Comparison of ENCODE assay signal across 17 cellular contexts in genomic region chr3:129462365-129462968, GRCh38. TPM values are rescaled to one million over a fixed set of nuclear protein-coding genes. Genes with fewer than 3 reads are reported as not detected.
A peak's percentile ranks its signal among the peaks of the same experiment; 100 is the strongest.
DNase-seq lines count a peak whose midpoint lies in the region; ATAC-seq, FAIRE-seq and TF ChIP-seq lines count a peak whose summit lies in the region.
"Had no signal": no experiment of that assay in that cellular context is flagged by ENCODE, and none has a peak within 500 bp of the region (broad histone marks: within the 10 kb centered on the region; RNA-seq: fewer than 3 reads in every experiment).

No MANE protein-coding gene starts in this region.

- no TSS peak for BruUV-seq in PC-3 (replicated peaks; lab: Mats Ljungman, UMichigan)
- no TSS peak for BruUV-seq in HepG2 (replicated peaks; lab: Mats Ljungman, UMichigan)

- intact Hi-C loops in PC-3 (cut with micrococcal nuclease), result no loop called here
- intact Hi-C loops in heart left ventricle (cut with DNase I), result loop anchor here in 1 of 10 donors (2.0 kb wide), 1 partner anchor 42 kb away; no protein-coding TSS in a partner anchor
- intact Hi-C loops in HepG2 (cut with micrococcal nuclease; ENCODE audit: unreplicated experiment), result no loop called here
- intact Hi-C loops in activated CD4-positive, alpha-beta T cell treated with anti-CD3 and anti-CD28 coated beads, Interleukin-2, amount 10 ng/mL, durations not matched to agents 24 days and 14 days (cut with micrococcal nuclease), result no loop called here

- H3K27ac ChIP-seq in ACC112 (ENCODE audit: low read depth, low read length), result peak overlapping the region; percentile 97
- peak overlapping the region; percentile 90 for H3K27ac ChIP-seq in PC-3 (ENCODE audit: low read length)
- peak overlapping the region in 11 of 12 donors; percentile 53 to 94 (median 74) for H3K27ac ChIP-seq in heart left ventricle
- no peak overlapping the region for H3K27ac ChIP-seq in HepG2 (ENCODE audit: extremely low read length, insufficient read depth, low read length)

- H3K9ac ChIP-seq in PC-3 (ENCODE audit: low read length) (no peak overlapping the region), HepG2 (ENCODE audit: insufficient read depth, low read depth, low read length) (no peak overlapping the region)

- no peaks in the 10 kb centered on the region for H4K20me1 ChIP-seq in PC-3 (ENCODE audit: low read length)
- H4K20me1 ChIP-seq in HepG2 (ENCODE audit: insufficient read depth, low read length), result no peaks in the 10 kb centered on the region

- no peaks in the 10 kb centered on the region for H3F3A ChIP-seq in PC-3 (ENCODE audit: low read length, unreplicated experiment)

- no peaks in the 10 kb centered on the region for H3K36me3 ChIP-seq in ACC112 (ENCODE audit: insufficient read depth, low read length)
- no peaks in the 10 kb centered on the region for H3K36me3 ChIP-seq in PC-3 (ENCODE audit: low read depth, low read length)
- H3K36me3 ChIP-seq in heart left ventricle, result peaks cover 0 to 58% (median 30%) of the 10 kb centered on the region in 9 donors
- peaks cover 0 to 2% of the 10 kb centered on the region in 2 experiments; a peak in 1 of 5 replicates for H3K36me3 ChIP-seq in HepG2 (replicated peaks in 1 of 2; ENCODE audit: control insufficient read depth in 1 of 2, insufficient read depth in 2 of 2, low read length in 2 of 2)

- TF ChIP-seq RAD21 in HepG2 (CRISPR knock-in tag; IDR thresholded peaks at IDR 0.05), result no peak

- CTCF ChIA-PET in PC-3 (lab: Charles Lee) (no interaction called here), HepG2 (lab: Yijun Ruan, JAX; ENCODE audit: low intra/inter-chr PET ratio, low total read pairs) (no interaction called here)
- CTCF ChIA-PET in activated CD8-positive, alpha-beta memory T cell treated with anti-CD3 and anti-CD28 coated beads, Interleukin-2, amount 10 ng/mL, durations not matched to agents 7 days and 5 days (lab: Charles Lee), result no interaction called here

- no peak overlapping the region for H3K4me2 ChIP-seq in PC-3 (ENCODE audit: low read length)
- no peak overlapping the region for H3K4me2 ChIP-seq in HepG2 (ENCODE audit: low read depth, low read length)

- no peak overlapping the region for H3K27ac Mint-ChIP-seq in activated CD4-positive, alpha-beta T cell treated with anti-CD3 and anti-CD28 coated beads, Interleukin-2, amount 10 ng/mL, durations not matched to agents 24 days and 14 days
- H3K27ac Mint-ChIP-seq in activated CD8-positive, alpha-beta memory T cell treated with anti-CD3 and anti-CD28 coated beads, Interleukin-2, amount 10 ng/mL, durations not matched to agents 7 days and 5 days, result no peak overlapping the region

- peaks cover 16% of the 10 kb centered on the region for H3K4me1 ChIP-seq in ACC112 (ENCODE audit: control insufficient read depth, insufficient read depth, low read length, unreplicated experiment)
- H3K4me1 ChIP-seq in PC-3 (ENCODE audit: insufficient read depth, low read length), result peaks cover 19% of the 10 kb centered on the region
- H3K4me1 ChIP-seq in heart left ventricle, result peaks cover 0 to 18% (median 5%) of the 10 kb centered on the region in 12 donors
- peaks cover 23% of the 10 kb centered on the region for H3K4me1 ChIP-seq in HepG2 (ENCODE audit: insufficient read depth, low read length)

- ATAC-seq in PC-3, result no peak
- ATAC-seq in heart left ventricle, result peak; percentile 74 to 84 (median 83)
- ATAC-seq in HepG2, result 0 out of 3 replicates have a peak, but pooled peaks have one; percentile 24
- ATAC-seq in activated CD8-positive, alpha-beta memory T cell treated with anti-CD3 and anti-CD28 coated beads, Interleukin-2, amount 10 ng/mL, durations not matched to agents 7 days and 5 days, result no peak

- H2AFZ ChIP-seq in ACC112 (ENCODE audit: low read length, unreplicated experiment), result no peak overlapping the region
- H2AFZ ChIP-seq in PC-3 (ENCODE audit: low read length), result no peak overlapping the region
- no peak overlapping the region for H2AFZ ChIP-seq in HepG2 (ENCODE audit: low read length)

- DNase-seq in PC-3 (no peak), heart left ventricle (peak in 1 of 5 donors; percentile 72), HepG2 (ENCODE audit: low spot score) (no peak), germinal center (ENCODE audit: low spot score) (no peak), SIG-M5 treated with dmso at 0.1 percent for 504 hours (lab: John Stamatoyannopoulos, UW; ENCODE audit: unreplicated experiment) (no peak)
- no peak for DNase-seq in activated CD4-positive, alpha-beta T cell treated with anti-CD3 and anti-CD28 coated beads, Interleukin-2, amount 10 ng/mL, durations not matched to agents 24 days and 14 days
- DNase-seq in activated CD8-positive, alpha-beta memory T cell treated with anti-CD3 and anti-CD28 coated beads, Interleukin-2, amount 10 ng/mL, durations not matched to agents 7 days and 5 days, result no peak
- DNase-seq: KG1, NCI-H1436 treated with DMSO at 0.1 percent for 48 hours, NCI-H2081, NCI-H510A, SHP77 treated with DMSO at 0.1 percent for 48 hours had no signal

- H3K27me3 ChIP-seq in ACC112 (ENCODE audit: insufficient read depth, low read length), result no peaks in the 10 kb centered on the region
- no peaks in the 10 kb centered on the region for H3K27me3 ChIP-seq in PC-3 (ENCODE audit: low read length)
- no peaks in the 10 kb centered on the region for H3K27me3 ChIP-seq in heart left ventricle
- H3K27me3 ChIP-seq in HepG2 (ENCODE audit: control insufficient read depth in 1 of 2, insufficient read depth in 2 of 2, low read length in 2 of 2), result no peaks in the 10 kb centered on the region

- POLR2A ChIA-PET in PC-3 (lab: Charles Lee; ENCODE audit: unreplicated experiment), result no interaction called here
- POLR2A ChIA-PET in HepG2 (lab: Yijun Ruan, JAX), result no interaction called here

- H3K4me3 Mint-ChIP-seq in activated CD4-positive, alpha-beta T cell treated with anti-CD3 and anti-CD28 coated beads, Interleukin-2, amount 10 ng/mL, durations not matched to agents 24 days and 14 days, result no peak overlapping the region
- no peak overlapping the region for H3K4me3 Mint-ChIP-seq in activated CD8-positive, alpha-beta memory T cell treated with anti-CD3 and anti-CD28 coated beads, Interleukin-2, amount 10 ng/mL, durations not matched to agents 7 days and 5 days

- whole genome bisulfite sequencing in heart left ventricle, 4 donors, result 51 to 62% (median 56%) methylated on average over 3 of the region's 3 CpGs
- WGBS in HepG2 (ENCODE audit: low lambda C conversion rate), result 69% methylated on average over 3 of the region's 3 CpGs

- TF ChIP-seq CTCF in PC-3 (conservative IDR thresholded peaks at IDR 0.05; ENCODE audit: low read depth, low read length) (no peak), heart left ventricle (IDR thresholded peaks at IDR 0.05) (no peak), HepG2 (CRISPR knock-in tag; IDR thresholded peaks at IDR 0.05) (no peak)

- no peaks in the 10 kb centered on the region for H3K9me2 ChIP-seq in PC-3 (replicated peaks; ENCODE audit: low read length)

- TF ChIP-seq EP300 in HepG2 (IDR thresholded peaks at IDR 0.05; ENCODE audit: low read depth in 2 of 2, low read length in 2 of 2), result no peak
- TF ChIP-seq EP300 in HepG2 (CRISPR knock-in tag; IDR thresholded peaks at IDR 0.05; ENCODE audit: borderline replicate concordance), result no peak

- H3K4me3 ChIP-seq in ACC112 (ENCODE audit: low read depth, low read length) (no peak overlapping the region), PC-3 (ENCODE audit: low read length) (no peak overlapping the region), heart left ventricle (no peak overlapping the region), HepG2 (replicated peaks in 1 of 3; ENCODE audit: insufficient read depth in 1 of 3, low read depth in 2 of 3, low read length in 3 of 3) (no peak overlapping the region)

- in situ Hi-C loops in HepG2 (cut with HindIII; ENCODE audit: extremely low pct_ligation_motif_present, low pct_unique_long_range_greater_than_20kb), result no loop called here

- H3K4me1 Mint-ChIP-seq in activated CD4-positive, alpha-beta T cell treated with anti-CD3 and anti-CD28 coated beads, Interleukin-2, amount 10 ng/mL, durations not matched to agents 24 days and 14 days, result peaks cover 4% of the 10 kb centered on the region
- H3K4me1 Mint-ChIP-seq in activated CD8-positive, alpha-beta memory T cell treated with anti-CD3 and anti-CD28 coated beads, Interleukin-2, amount 10 ng/mL, durations not matched to agents 7 days and 5 days, result peaks cover 13% of the 10 kb centered on the region

- no peaks in the 10 kb centered on the region for H3K9me3 ChIP-seq in PC-3 (ENCODE audit: low read length)
- no peaks in the 10 kb centered on the region for H3K9me3 ChIP-seq in heart left ventricle
- no peaks in the 10 kb centered on the region for H3K9me3 ChIP-seq in HepG2 (ENCODE audit: low read length)

- H3K79me2 ChIP-seq in ACC112 (ENCODE audit: control insufficient read depth, insufficient read depth, low read length, unreplicated experiment) (no peaks in the 10 kb centered on the region), PC-3 (ENCODE audit: low read length) (no peaks in the 10 kb centered on the region), HepG2 (ENCODE audit: insufficient read depth, low read length) (no peaks in the 10 kb centered on the region)

- FAIRE-seq in HepG2 (lab: Jason Lieb, UNC), result no peak
- FAIRE-seq: A204.1, GM12892, RCC 7860 had no signal

- no peaks in the 10 kb centered on the region for H3K27me3 Mint-ChIP-seq in activated CD4-positive, alpha-beta T cell treated with anti-CD3 and anti-CD28 coated beads, Interleukin-2, amount 10 ng/mL, durations not matched to agents 24 days and 14 days
- no peaks in the 10 kb centered on the region for H3K27me3 Mint-ChIP-seq in activated CD8-positive, alpha-beta memory T cell treated with anti-CD3 and anti-CD28 coated beads, Interleukin-2, amount 10 ng/mL, durations not matched to agents 7 days and 5 days

- peaks cover 12% of the 10 kb centered on the region for H3K36me3 Mint-ChIP-seq in activated CD4-positive, alpha-beta T cell treated with anti-CD3 and anti-CD28 coated beads, Interleukin-2, amount 10 ng/mL, durations not matched to agents 24 days and 14 days (ENCODE audit: low read depth)
- H3K36me3 Mint-ChIP-seq in activated CD8-positive, alpha-beta memory T cell treated with anti-CD3 and anti-CD28 coated beads, Interleukin-2, amount 10 ng/mL, durations not matched to agents 7 days and 5 days, result peaks cover 5% of the 10 kb centered on the region

- TF ChIP-seq POLR2A in heart left ventricle (IDR thresholded peaks at IDR 0.05) (no peak), HepG2 (IDR thresholded peaks at IDR 0.05; ENCODE audit: insufficient read depth in 1 of 2, low read depth in 2 of 2, low read length in 2 of 2) (no peak)

- no peaks in the 10 kb centered on the region for H3K9me3 Mint-ChIP-seq in activated CD4-positive, alpha-beta T cell treated with anti-CD3 and anti-CD28 coated beads, Interleukin-2, amount 10 ng/mL, durations not matched to agents 24 days and 14 days
- H3K9me3 Mint-ChIP-seq in activated CD8-positive, alpha-beta memory T cell treated with anti-CD3 and anti-CD28 coated beads, Interleukin-2, amount 10 ng/mL, durations not matched to agents 7 days and 5 days (ENCODE audit: low read depth), result no peaks in the 10 kb centered on the region

RNA-seq across cellular contexts. Expression of gene IFT122, which starts 22.4 kb away (rescaled TPM):
- 10.2 and 13.8 TPM in 2 replicates for total RNA-seq in PC-3 (2014; rRNA removed)
- total RNA-seq in heart left ventricle, result 10 to 100 TPM; 13.1 to 34.2 (median 16.6) TPM
- polyA plus RNA-seq in heart left ventricle, result 10 to 100 TPM in 1 of 2 donors, 1 to 10 TPM in 1; 7.2 to 25.2 TPM
- total RNA-seq in HepG2 (2016; rRNA removed; fragmentation: Illumina TruSeq; extraction: Trizol), result 10.3 and 10.8 TPM in 2 replicates
- 1.7 and 3.1 TPM in 2 replicates for total RNA-seq in HepG2 (2016; cell fraction: cytosol; rRNA removed; fragmentation: Illumina TruSeq; extraction: Trizol; ENCODE audit: low read depth)
- 9.7 and 10.0 TPM in 2 replicates for total RNA-seq in HepG2 (2016; cell fraction: insoluble cytoplasmic fraction; rRNA removed; fragmentation: Illumina TruSeq; extraction: Trizol)
- total RNA-seq in HepG2 (2016; cell fraction: membrane; rRNA removed; fragmentation: Illumina TruSeq; extraction: Trizol), result 3.2 and 3.8 TPM in 2 replicates
- 13.1 and 17.6 TPM in 2 replicates for total RNA-seq in HepG2 (2016; cell fraction: nucleus; rRNA removed; fragmentation: Illumina TruSeq; extraction: Trizol)
- polyA plus RNA-seq in HepG2 (2011; rRNA removed), result 9.1 and 10.1 TPM in 2 replicates
- polyA plus RNA-seq in HepG2 (2011; cell fraction: cytosol; rRNA removed), result 6.0 and 7.1 TPM in 2 replicates
- 39.5 and 68.7 TPM in 2 replicates for polyA plus RNA-seq in HepG2 (2011; cell fraction: nucleus; rRNA removed)
- polyA plus RNA-seq in HepG2 (2012), result 8.5 and 8.9 TPM in 2 replicates
- 1.0 and 2.0 TPM in 2 replicates for polyA plus RNA-seq in HepG2 (2016; cell fraction: cytosol; fragmentation: Illumina TruSeq; extraction: Trizol; ENCODE audit: low read depth)
- 6.8 and 7.9 TPM in 2 replicates for polyA plus RNA-seq in HepG2 (2016; cell fraction: insoluble cytoplasmic fraction; fragmentation: Illumina TruSeq; extraction: Trizol; ENCODE audit: low read depth)
- 1.5 and 2.2 TPM in 2 replicates for polyA plus RNA-seq in HepG2 (2016; cell fraction: membrane; fragmentation: Illumina TruSeq; extraction: Trizol; ENCODE audit: low read depth)
- polyA plus RNA-seq in HepG2 (2016; cell fraction: nucleus; fragmentation: Illumina TruSeq; extraction: Trizol; ENCODE audit: insufficient read depth, low read depth), result 31.1 and 32.0 TPM in 2 replicates
- polyA minus RNA-seq in HepG2 (2011; rRNA and poly(A)+ RNA removed; ENCODE audit: low replicate concordance), result 44.2 and 53.6 TPM in 2 replicates
- polyA minus RNA-seq in HepG2 (2011; cell fraction: cytosol; rRNA and poly(A)+ RNA removed), result 4.7 and 7.2 TPM in 2 replicates
- 22.0 and 30.6 TPM in 2 replicates for polyA minus RNA-seq in HepG2 (2011; cell fraction: nucleus; rRNA and poly(A)+ RNA removed)
- total RNA-seq in activated CD4-positive, alpha-beta T cell treated with anti-CD3 and anti-CD28 coated beads, Interleukin-2, amount 10 ng/mL, durations not matched to agents 24 days and 14 days, result 12.3 and 13.7 TPM in 2 replicates
- total RNA-seq in activated CD8-positive, alpha-beta memory T cell treated with anti-CD3 and anti-CD28 coated beads, Interleukin-2, amount 10 ng/mL, durations not matched to agents 7 days and 5 days, result 10 to 100 TPM; 15.6 to 34.0 TPM

RNA-seq across cellular contexts. Expression of gene MBD4, which starts 22.7 kb away (rescaled TPM):
- total RNA-seq in PC-3 (2014; rRNA removed), result 11.4 and 21.1 TPM in 2 replicates
- total RNA-seq in heart left ventricle, result 10 to 100 TPM; 13.0 to 26.7 (median 20.6) TPM
- 10 to 100 TPM; 10.8 to 42.3 TPM for polyA plus RNA-seq in heart left ventricle
- 25.3 and 26.9 TPM in 2 replicates for total RNA-seq in HepG2 (2016; rRNA removed; fragmentation: Illumina TruSeq; extraction: Trizol)
- 5.2 and 7.0 TPM in 2 replicates for total RNA-seq in HepG2 (2016; cell fraction: cytosol; rRNA removed; fragmentation: Illumina TruSeq; extraction: Trizol; ENCODE audit: low read depth)
- 25.0 and 27.0 TPM in 2 replicates for total RNA-seq in HepG2 (2016; cell fraction: insoluble cytoplasmic fraction; rRNA removed; fragmentation: Illumina TruSeq; extraction: Trizol)
- total RNA-seq in HepG2 (2016; cell fraction: membrane; rRNA removed; fragmentation: Illumina TruSeq; extraction: Trizol), result 11.5 and 12.6 TPM in 2 replicates
- total RNA-seq in HepG2 (2016; cell fraction: nucleus; rRNA removed; fragmentation: Illumina TruSeq; extraction: Trizol), result 30.2 and 35.1 TPM in 2 replicates
- polyA plus RNA-seq in HepG2 (2011; rRNA removed), result 13.7 and 14.9 TPM in 2 replicates
- polyA plus RNA-seq in HepG2 (2011; cell fraction: cytosol; rRNA removed), result 4.8 and 4.9 TPM in 2 replicates
- 22.5 and 26.7 TPM in 2 replicates for polyA plus RNA-seq in HepG2 (2011; cell fraction: nucleus; rRNA removed)
- 10.8 and 12.2 TPM in 2 replicates for polyA plus RNA-seq in HepG2 (2012)
- 1.9 and 2.1 TPM in 2 replicates for polyA plus RNA-seq in HepG2 (2016; cell fraction: cytosol; fragmentation: Illumina TruSeq; extraction: Trizol; ENCODE audit: low read depth)
- 21.7 and 24.1 TPM in 2 replicates for polyA plus RNA-seq in HepG2 (2016; cell fraction: insoluble cytoplasmic fraction; fragmentation: Illumina TruSeq; extraction: Trizol; ENCODE audit: low read depth)
- polyA plus RNA-seq in HepG2 (2016; cell fraction: membrane; fragmentation: Illumina TruSeq; extraction: Trizol; ENCODE audit: low read depth), result 4.6 and 5.5 TPM in 2 replicates
- 43.7 and 51.7 TPM in 2 replicates for polyA plus RNA-seq in HepG2 (2016; cell fraction: nucleus; fragmentation: Illumina TruSeq; extraction: Trizol; ENCODE audit: insufficient read depth, low read depth)
- polyA minus RNA-seq in HepG2 (2011; rRNA and poly(A)+ RNA removed; ENCODE audit: low replicate concordance), result 6.9 and 16.7 TPM in 2 replicates
- 4.8 and 6.9 TPM in 2 replicates for polyA minus RNA-seq in HepG2 (2011; cell fraction: cytosol; rRNA and poly(A)+ RNA removed)
- 32.4 and 39.8 TPM in 2 replicates for polyA minus RNA-seq in HepG2 (2011; cell fraction: nucleus; rRNA and poly(A)+ RNA removed)
- 40.8 and 50.7 TPM in 2 replicates for total RNA-seq in activated CD4-positive, alpha-beta T cell treated with anti-CD3 and anti-CD28 coated beads, Interleukin-2, amount 10 ng/mL, durations not matched to agents 24 days and 14 days
- total RNA-seq in activated CD8-positive, alpha-beta memory T cell treated with anti-CD3 and anti-CD28 coated beads, Interleukin-2, amount 10 ng/mL, durations not matched to agents 7 days and 5 days, result 10 to 100 TPM; 51.9 to 52.0 TPM

RNA-seq across cellular contexts. Expression of gene EFCAB12, which starts 34.0 kb away (rescaled TPM):
- total RNA-seq in PC-3 (2014; rRNA removed) (0.04 and 0.12 TPM in 2 replicates), heart left ventricle (under 1 TPM in 4 of 9 donors, not detected in 5; 0.09 to 0.20 (median 0.14) TPM), HepG2 (2016; rRNA removed; fragmentation: Illumina TruSeq; extraction: Trizol) (0.11 and 0.31 TPM in 2 replicates)
- polyA plus RNA-seq in heart left ventricle (under 1 TPM; 0.07 to 0.11 TPM), HepG2 (2011; rRNA removed) (2.4 and 2.9 TPM in 2 replicates)
- total RNA-seq in HepG2 (2016; cell fraction: cytosol; rRNA removed; fragmentation: Illumina TruSeq; extraction: Trizol; ENCODE audit: low read depth), result 0.18 TPM in 1 of 2 replicates, not detected in the other
- total RNA-seq in HepG2 (2016; cell fraction: insoluble cytoplasmic fraction; rRNA removed; fragmentation: Illumina TruSeq; extraction: Trizol), result 0.07 and 0.26 TPM in 2 replicates
- 0.14 and 0.15 TPM in 2 replicates for total RNA-seq in HepG2 (2016; cell fraction: membrane; rRNA removed; fragmentation: Illumina TruSeq; extraction: Trizol)
- total RNA-seq in HepG2 (2016; cell fraction: nucleus; rRNA removed; fragmentation: Illumina TruSeq; extraction: Trizol), result 0.34 and 0.50 TPM in 2 replicates
- 1.3 and 1.4 TPM in 2 replicates for polyA plus RNA-seq in HepG2 (2011; cell fraction: cytosol; rRNA removed)
- polyA plus RNA-seq in HepG2 (2011; cell fraction: nucleus; rRNA removed), result 9.6 and 10.2 TPM in 2 replicates
- 2.4 and 3.5 TPM in 2 replicates for polyA plus RNA-seq in HepG2 (2012)
- polyA plus RNA-seq in HepG2 (2016; cell fraction: cytosol; fragmentation: Illumina TruSeq; extraction: Trizol; ENCODE audit: low read depth), result 0.06 and 0.17 TPM in 2 replicates
- 0.33 and 0.35 TPM in 2 replicates for polyA plus RNA-seq in HepG2 (2016; cell fraction: insoluble cytoplasmic fraction; fragmentation: Illumina TruSeq; extraction: Trizol; ENCODE audit: low read depth)
- 0.15 and 0.24 TPM in 2 replicates for polyA plus RNA-seq in HepG2 (2016; cell fraction: membrane; fragmentation: Illumina TruSeq; extraction: Trizol; ENCODE audit: low read depth)
- 0.92 and 1.5 TPM in 2 replicates for polyA plus RNA-seq in HepG2 (2016; cell fraction: nucleus; fragmentation: Illumina TruSeq; extraction: Trizol; ENCODE audit: insufficient read depth, low read depth)
- 1.9 and 2.0 TPM in 2 replicates for polyA minus RNA-seq in HepG2 (2011; rRNA and poly(A)+ RNA removed; ENCODE audit: low replicate concordance)
- 0.70 and 0.89 TPM in 2 replicates for polyA minus RNA-seq in HepG2 (2011; cell fraction: cytosol; rRNA and poly(A)+ RNA removed)
- polyA minus RNA-seq in HepG2 (2011; cell fraction: nucleus; rRNA and poly(A)+ RNA removed), result 3.9 and 4.8 TPM in 2 replicates
- 0.40 and 0.63 TPM in 2 replicates for total RNA-seq in activated CD4-positive, alpha-beta T cell treated with anti-CD3 and anti-CD28 coated beads, Interleukin-2, amount 10 ng/mL, durations not matched to agents 24 days and 14 days
- 1 to 10 TPM in 1 of 2 experiments, under 1 TPM in 1; 0.56 to 1.4 TPM for total RNA-seq in activated CD8-positive, alpha-beta memory T cell treated with anti-CD3 and anti-CD28 coated beads, Interleukin-2, amount 10 ng/mL, durations not matched to agents 7 days and 5 days
- total RNA-seq: Daoy had no signal

Comparison
In these comparisons a context has a peak if more than half of its experiments do, and no peak if none do; other contexts are left out.
1. ATAC-seq: peak in heart left ventricle (4 of 4) and HepG2 (single experiment); none in PC-3 (single experiment) and activated CD8-positive, alpha-beta memory T cell treated with anti-CD3 and anti-CD28 coated beads, Interleukin-2, amount 10 ng/mL, durations not matched to agents 7 days and 5 days (single experiment).